Comparison of ENCODE assay signal across 1 cellular context in the genomic region with DNA sequence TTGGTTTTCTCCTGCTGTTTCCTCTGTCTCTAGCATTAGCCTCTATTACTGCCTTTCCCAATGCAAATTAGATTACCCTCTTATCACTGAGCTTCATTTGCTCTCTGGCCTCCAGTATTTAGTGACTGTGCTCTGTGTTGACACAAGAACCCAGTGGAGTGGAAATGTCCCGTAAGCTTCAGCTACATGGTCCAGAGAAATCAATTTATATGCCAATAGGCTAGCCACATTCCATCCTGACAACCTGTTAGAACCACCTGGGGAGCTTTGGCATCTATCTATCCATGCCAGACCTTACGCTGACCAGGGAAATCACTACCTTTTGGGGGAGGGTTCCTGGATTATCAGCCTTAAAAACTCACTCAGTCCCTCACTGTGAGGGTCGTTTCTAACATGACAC.
TF ChIP-seq lines count a peak whose summit lies in the region.

No MANE protein-coding gene starts in this region.

TF ChIP-seq in liver, 16 proteins besides CTCF, POLR2A, EP300 and RAD21 (continued from another document):
- TF ChIP-seq, protein P1, sequence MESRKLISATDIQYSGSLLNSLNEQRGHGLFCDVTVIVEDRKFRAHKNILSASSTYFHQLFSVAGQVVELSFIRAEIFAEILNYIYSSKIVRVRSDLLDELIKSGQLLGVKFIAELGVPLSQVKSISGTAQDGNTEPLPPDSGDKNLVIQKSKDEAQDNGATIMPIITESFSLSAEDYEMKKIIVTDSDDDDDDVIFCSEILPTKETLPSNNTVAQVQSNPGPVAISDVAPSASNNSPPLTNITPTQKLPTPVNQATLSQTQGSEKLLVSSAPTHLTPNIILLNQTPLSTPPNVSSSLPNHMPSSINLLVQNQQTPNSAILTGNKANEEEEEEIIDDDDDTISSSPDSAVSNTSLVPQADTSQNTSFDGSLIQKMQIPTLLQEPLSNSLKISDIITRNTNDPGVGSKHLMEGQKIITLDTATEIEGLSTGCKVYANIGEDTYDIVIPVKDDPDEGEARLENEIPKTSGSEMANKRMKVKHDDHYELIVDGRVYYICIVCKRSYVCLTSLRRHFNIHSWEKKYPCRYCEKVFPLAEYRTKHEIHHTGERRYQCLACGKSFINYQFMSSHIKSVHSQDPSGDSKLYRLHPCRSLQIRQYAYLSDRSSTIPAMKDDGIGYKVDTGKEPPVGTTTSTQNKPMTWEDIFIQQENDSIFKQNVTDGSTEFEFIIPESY (IDR thresholded peaks at IDR 0.05), result no peak
- TF ChIP-seq, protein P2, sequence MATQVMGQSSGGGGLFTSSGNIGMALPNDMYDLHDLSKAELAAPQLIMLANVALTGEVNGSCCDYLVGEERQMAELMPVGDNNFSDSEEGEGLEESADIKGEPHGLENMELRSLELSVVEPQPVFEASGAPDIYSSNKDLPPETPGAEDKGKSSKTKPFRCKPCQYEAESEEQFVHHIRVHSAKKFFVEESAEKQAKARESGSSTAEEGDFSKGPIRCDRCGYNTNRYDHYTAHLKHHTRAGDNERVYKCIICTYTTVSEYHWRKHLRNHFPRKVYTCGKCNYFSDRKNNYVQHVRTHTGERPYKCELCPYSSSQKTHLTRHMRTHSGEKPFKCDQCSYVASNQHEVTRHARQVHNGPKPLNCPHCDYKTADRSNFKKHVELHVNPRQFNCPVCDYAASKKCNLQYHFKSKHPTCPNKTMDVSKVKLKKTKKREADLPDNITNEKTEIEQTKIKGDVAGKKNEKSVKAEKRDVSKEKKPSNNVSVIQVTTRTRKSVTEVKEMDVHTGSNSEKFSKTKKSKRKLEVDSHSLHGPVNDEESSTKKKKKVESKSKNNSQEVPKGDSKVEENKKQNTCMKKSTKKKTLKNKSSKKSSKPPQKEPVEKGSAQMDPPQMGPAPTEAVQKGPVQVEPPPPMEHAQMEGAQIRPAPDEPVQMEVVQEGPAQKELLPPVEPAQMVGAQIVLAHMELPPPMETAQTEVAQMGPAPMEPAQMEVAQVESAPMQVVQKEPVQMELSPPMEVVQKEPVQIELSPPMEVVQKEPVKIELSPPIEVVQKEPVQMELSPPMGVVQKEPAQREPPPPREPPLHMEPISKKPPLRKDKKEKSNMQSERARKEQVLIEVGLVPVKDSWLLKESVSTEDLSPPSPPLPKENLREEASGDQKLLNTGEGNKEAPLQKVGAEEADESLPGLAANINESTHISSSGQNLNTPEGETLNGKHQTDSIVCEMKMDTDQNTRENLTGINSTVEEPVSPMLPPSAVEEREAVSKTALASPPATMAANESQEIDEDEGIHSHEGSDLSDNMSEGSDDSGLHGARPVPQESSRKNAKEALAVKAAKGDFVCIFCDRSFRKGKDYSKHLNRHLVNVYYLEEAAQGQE (IDR thresholded peaks at IDR 0.05), result no peak
- no peak for TF ChIP-seq YY1 (IDR thresholded peaks at IDR 0.05)
- TF ChIP-seq FOXA2 (IDR thresholded peaks at IDR 0.05), result peak; percentile 89
- TF ChIP-seq NR2F2 (IDR thresholded peaks at IDR 0.05), result no peak
- peak; percentile 80 for TF ChIP-seq FOXA1 (IDR thresholded peaks at IDR 0.05)
- peak; percentile 51 for TF ChIP-seq SP1 (IDR thresholded peaks at IDR 0.05)
- TF ChIP-seq, protein P3, sequence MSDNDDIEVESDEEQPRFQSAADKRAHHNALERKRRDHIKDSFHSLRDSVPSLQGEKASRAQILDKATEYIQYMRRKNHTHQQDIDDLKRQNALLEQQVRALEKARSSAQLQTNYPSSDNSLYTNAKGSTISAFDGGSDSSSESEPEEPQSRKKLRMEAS (IDR thresholded peaks at IDR 0.05), result peak; percentile 32
- TF ChIP-seq JUND (IDR thresholded peaks at IDR 0.05), result peak; percentile 91 to 95
- peak in 1 of 2 donors; percentile 43 for TF ChIP-seq EGR1 (IDR thresholded peaks at IDR 0.05; ENCODE audit: low read depth in 2 of 2)
TF ChIP-seq in liver: peak in this region for 9.
